Comparison of ENCODE assay signal across 1 cellular context in the genomic region with DNA sequence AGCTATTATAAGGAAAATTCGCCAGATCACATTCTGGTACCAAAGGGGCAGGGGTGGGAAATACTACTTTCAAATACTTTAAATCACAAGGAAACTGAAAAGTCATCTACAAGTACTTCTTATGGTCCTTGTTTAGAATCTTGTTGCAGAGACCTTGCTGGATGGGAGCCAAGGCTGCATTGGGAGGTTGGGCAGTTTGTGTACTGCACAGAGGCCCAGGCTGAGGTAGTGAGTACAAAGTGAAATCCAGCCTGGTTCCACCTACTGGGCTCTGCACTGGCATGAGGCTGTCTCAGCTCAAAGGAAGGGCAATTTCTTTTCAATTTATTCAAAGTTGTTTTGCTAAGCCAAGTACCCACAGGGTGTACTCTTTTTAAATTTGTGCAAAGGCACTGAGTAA.
TF ChIP-seq lines count a peak whose summit lies in the region.

No MANE protein-coding gene starts in this region.

TF ChIP-seq in endothelial cell of umbilical vein, 7 proteins besides CTCF, POLR2A, EP300 and RAD21 (continued from another document):
- TF ChIP-seq, protein P1, sequence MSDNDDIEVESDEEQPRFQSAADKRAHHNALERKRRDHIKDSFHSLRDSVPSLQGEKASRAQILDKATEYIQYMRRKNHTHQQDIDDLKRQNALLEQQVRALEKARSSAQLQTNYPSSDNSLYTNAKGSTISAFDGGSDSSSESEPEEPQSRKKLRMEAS (IDR thresholded peaks at IDR 0.05; ENCODE audit: insufficient read depth, insufficient read length) = no peak
TF ChIP-seq in endothelial cell of umbilical vein: peak in this region for 0.
